ENCODE assay signal across 1 cellular context in the genomic region with DNA sequence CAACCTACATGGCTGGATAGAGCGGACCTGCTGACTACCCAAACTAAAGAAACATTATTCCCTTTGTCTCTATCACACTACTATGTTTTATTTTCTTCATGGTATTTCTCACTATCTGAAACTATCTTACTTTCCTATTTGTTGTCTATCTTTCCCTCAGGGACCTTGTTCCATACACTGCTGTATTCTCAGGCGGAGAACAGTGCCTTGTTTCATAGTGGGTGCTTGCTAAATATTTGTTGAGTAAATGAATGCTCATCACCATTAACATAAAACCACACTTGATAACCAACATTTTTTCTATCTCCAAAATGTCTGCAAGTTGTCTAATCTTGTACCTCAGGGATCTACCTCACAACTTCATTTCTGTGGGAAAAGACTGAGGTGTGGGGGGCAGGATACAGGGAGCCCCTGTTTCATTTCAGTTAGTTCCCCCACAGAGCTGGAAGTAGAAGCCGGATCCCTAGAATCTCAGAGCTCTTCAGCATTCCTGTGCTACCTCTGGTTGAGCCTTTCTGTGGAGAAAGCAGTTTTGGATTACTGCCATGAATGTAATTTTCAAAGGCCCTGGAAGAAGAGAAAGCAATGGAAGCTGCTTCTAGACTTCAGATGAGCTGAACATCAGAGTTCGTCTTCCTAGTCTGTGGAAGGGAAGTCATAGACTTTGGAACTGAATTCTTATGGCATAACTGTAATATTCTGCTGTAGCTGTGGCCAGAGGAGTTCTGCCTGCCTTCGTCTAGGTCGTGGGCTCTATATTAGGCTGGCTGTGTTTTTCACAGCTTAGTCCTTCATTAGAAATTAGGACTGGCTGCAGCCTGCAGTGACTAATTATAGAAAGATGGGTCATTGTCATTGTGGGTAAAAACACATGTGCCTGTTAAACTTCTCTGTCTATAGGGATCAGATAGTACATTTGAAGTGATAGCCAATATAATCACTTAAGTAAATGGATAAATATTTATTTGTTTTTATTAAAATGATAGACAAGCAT.
TF ChIP-seq lines count a peak whose summit lies in the region.

No MANE protein-coding gene starts in this region.

TF ChIP-seq in GM23338, 12 proteins besides CTCF, POLR2A, EP300 and RAD21 (continued from another document):
- TF ChIP-seq ZNF462 (CRISPR knock-in tag; IDR thresholded peaks at IDR 0.05) (no peak), NANOG (IDR thresholded peaks at IDR 0.05; ENCODE audit: borderline replicate concordance) (no peak), EZH2 (IDR thresholded peaks at IDR 0.05; ENCODE audit: low read depth, unreplicated experiment) (no peak)
